ENCODE assay signal across 8 cellular contexts in genomic region chr20:53592501-53593465, GRCh38. TPM values are rescaled to one million over a fixed set of nuclear protein-coding genes. Genes with fewer than 3 reads are reported as not detected.
DNase-seq lines count a peak whose midpoint lies in the region; ATAC-seq and TF ChIP-seq lines count a peak whose summit lies in the region.
"Not testable (repeated sequence)": the region's sequence is repeated elsewhere in the genome, so short reads cannot be mapped to it uniquely, and the experiment has no call there.

No MANE protein-coding gene starts in this region.

- peak overlapping the region; percentile 99 to 100 for H3K27ac ChIP-seq in breast epithelium
- H3K27ac ChIP-seq in right atrium auricular region, result peak overlapping the region; percentile 98 to 99
- peak overlapping the region; percentile 95 for H3K27ac ChIP-seq in osteoblast (ENCODE audit: low read depth, low read length)
- peak overlapping the region; percentile 99 to 100 (median 100) for H3K27ac ChIP-seq in transverse colon

- TF ChIP-seq EP300 in transverse colon (IDR thresholded peaks at IDR 0.05; ENCODE audit: low read depth), result not testable (repeated sequence)

- H3K79me2 ChIP-seq in osteoblast (ENCODE audit: insufficient read depth, low read length), result peaks cover 53% of the 10 kb centered on the region

- WGBS in transverse colon (ENCODE audit: low coverage in 1 of 2), 2 donors, result 0 to 1% methylated on average over 5 to 55 of the region's 73 CpGs

- TF ChIP-seq POLR2A in breast epithelium (IDR thresholded peaks at IDR 0.05) (peak; percentile 48), transverse colon (IDR thresholded peaks at IDR 0.05) (peak; percentile 54)

- H3K4me1 ChIP-seq in breast epithelium, result not testable (repeated sequence)
- peaks cover 0 to 19% of the 10 kb centered on the region in 2 donors for H3K4me1 ChIP-seq in right atrium auricular region
- H3K4me1 ChIP-seq in osteoblast (ENCODE audit: insufficient read depth, low read length), result peaks cover 35% of the 10 kb centered on the region
- peaks cover 5 to 45% (median 14%) of the 10 kb centered on the region in 4 donors for H3K4me1 ChIP-seq in transverse colon

- H3K4me3 ChIP-seq in GM06990 (replicated peaks; ENCODE audit: low read depth, low read length) (peak overlapping the region; percentile 83), breast epithelium (peak overlapping the region; percentile 79 to 88 (median 82)), right atrium auricular region (peak overlapping the region; percentile 90 to 91), osteoblast (ENCODE audit: insufficient read depth, low read length) (peak overlapping the region; percentile 83), transverse colon (peak overlapping the region; percentile 68 to 99 (median 94))

- intact Hi-C loops in breast epithelium (cut with DNase I; ENCODE audit: low total_unique reads); transverse colon (cut with DNase I; ENCODE audit: low total_unique reads): not testable (repeated sequence)

- H3K9me3 ChIP-seq in breast epithelium; right atrium auricular region; osteoblast (ENCODE audit: low read depth, low read length); transverse colon: not testable (repeated sequence)

- H3K27me3 ChIP-seq in GM06990 (replicated peaks; ENCODE audit: control insufficient read depth, insufficient read depth, low read length); breast epithelium; right atrium auricular region; osteoblast (ENCODE audit: insufficient read depth, low read length); transverse colon: not testable (repeated sequence)

- not testable (repeated sequence) for H4K20me1 ChIP-seq in osteoblast (ENCODE audit: insufficient read depth, low read length)

- not testable (repeated sequence) for H3K36me3 ChIP-seq in GM06990 (ENCODE audit: control insufficient read depth, insufficient read depth, low read length); breast epithelium; right atrium auricular region; osteoblast (ENCODE audit: insufficient read depth, low read length); transverse colon

- H3K4me2 ChIP-seq in osteoblast (ENCODE audit: insufficient read depth, low read length), result peak overlapping the region; percentile 89

- not testable (repeated sequence) for TF ChIP-seq CTCF in GM06990 (IDR thresholded peaks at IDR 0.05; ENCODE audit: insufficient read depth, low read length, poor library complexity, severe bottlenecking); breast epithelium (IDR thresholded peaks at IDR 0.05); right atrium auricular region (IDR thresholded peaks at IDR 0.05); osteoblast (IDR thresholded peaks at IDR 0.05; ENCODE audit: extremely low read depth, low read depth, low read length); transverse colon (IDR thresholded peaks at IDR 0.05)

- peak; percentile 25 for ATAC-seq in HG02623 (IDR thresholded peaks at IDR 0.05; ENCODE audit: unreplicated experiment)

- DNase-seq in GM06990 (ENCODE audit: extremely low read depth, insufficient read length), result peak; percentile 77
- DNase-seq in NCI-H2171 (lab: John Stamatoyannopoulos, UW), result peak; percentile 43
- peak; percentile 77 for DNase-seq in activated CD4-positive, alpha-beta T cell treated with anti-CD3 and anti-CD28 coated beads for 48 hours
- DNase-seq in breast epithelium (ENCODE audit: low spot score in 2 of 2), result peak; percentile 64 to 67
- peak; percentile 75 for DNase-seq in right atrium auricular region (ENCODE audit: low spot score)
- DNase-seq in osteoblast (ENCODE audit: insufficient read length, low spot score, missing footprints), result peak; percentile 73
- peak; percentile 71 for DNase-seq in transverse colon

- in situ Hi-C loops in transverse colon (cut with MboI; ENCODE audit: low pct_ligation_motif_present in 1 of 4, low pct_unique_long_range_greater_than_20kb in 1 of 4, low sequenced_read_pairs in 3 of 4), result loop anchor here in 1 of 4 donors (25.0 kb wide), 2 partner anchors 245 to 320 kb away; no protein-coding TSS in a partner anchor

- not testable (repeated sequence) for H2AFZ ChIP-seq in osteoblast (ENCODE audit: low read length)

RNA-seq across cellular contexts. Expression of gene ZNF217, which starts 0.9 kb away (rescaled TPM):
- total RNA-seq in breast epithelium (10 to 100 TPM; 22.4 to 54.7 (median 48.3) TPM), right atrium auricular region (10 to 100 TPM in 1 of 2 donors, 1 to 10 TPM in 1; 7.6 to 13.8 TPM), osteoblast (26.4 and 26.8 TPM in 2 replicates), transverse colon (10 to 100 TPM; 28.9 to 82.6 (median 46.0) TPM)

Comparison
In these comparisons a context has a peak if more than half of its experiments do, and no peak if none do; other contexts are left out.
1. Peak in every context shown above with its lines: DNase-seq, ATAC-seq, H3K4me3 ChIP-seq and H3K27ac ChIP-seq.